Comparison of ENCODE assay signal across 8 cellular contexts in genomic region chr17:6069611-6070279, GRCh38. TPM values are rescaled to one million over a fixed set of nuclear protein-coding genes. Genes with fewer than 3 reads are reported as not detected.
A peak's percentile ranks its signal among the peaks of the same experiment; 100 is the strongest.
DNase-seq lines count a peak whose midpoint lies in the region; ATAC-seq, FAIRE-seq and TF ChIP-seq lines count a peak whose summit lies in the region.

No MANE protein-coding gene starts in this region.

- H3K9ac ChIP-seq in HepG2 (ENCODE audit: insufficient read depth, low read depth, low read length) = no peak overlapping the region

- intact Hi-C loops in activated CD4-positive, alpha-beta T cell treated with anti-CD3 and anti-CD28 coated beads for 36 hours (cut with DNase I, micrococcal nuclease) = loop anchor here (2.0 to 10.0 kb wide), 2 partner anchors 343 to 355 kb away; no protein-coding TSS in a partner anchor
- intact Hi-C loops in body of pancreas (cut with DNase I) = no loop called here
- intact Hi-C loops in HepG2 (cut with micrococcal nuclease; ENCODE audit: unreplicated experiment) = no loop called here

- no peak for TF ChIP-seq EP300 in HepG2 (IDR thresholded peaks at IDR 0.05; ENCODE audit: low read depth in 2 of 2, low read length in 2 of 2)
- no peak for TF ChIP-seq EP300 in HepG2 (CRISPR knock-in tag; IDR thresholded peaks at IDR 0.05; ENCODE audit: borderline replicate concordance)

- BruUV-seq in HepG2 (replicated peaks; lab: Mats Ljungman, UMichigan) = no TSS peak

- H3K27ac ChIP-seq in body of pancreas (no peak overlapping the region), HepG2 (ENCODE audit: extremely low read length, insufficient read depth, low read length) (no peak overlapping the region)

- DNase-seq in activated CD4-positive, alpha-beta T cell treated with anti-CD3 and anti-CD28 coated beads for 36 hours = peak; percentile 11
- DNase-seq in activated CD4-positive, alpha-beta T cell treated with anti-CD3 and anti-CD28 coated beads for 4 hours = no peak
- DNase-seq in body of pancreas (peak in 1 of 4 donors; percentile 24), HepG2 (ENCODE audit: low spot score) (no peak), superior temporal gyrus (ENCODE audit: extremely low spot score) (no peak)
- no peak for DNase-seq in stimulated activated naive B cell treated with anti-CD40 and anti-IgM and Interleukin-4, amounts not matched to agents 10 μg/mL and 1 μg/mL and 100 μg/mL, for 72 hours

- H4K20me1 ChIP-seq in HepG2 (ENCODE audit: insufficient read depth, low read length) = no peaks in the 10 kb centered on the region

- FAIRE-seq in HepG2 (lab: Jason Lieb, UNC) = no peak

- H3K9me3 Mint-ChIP-seq in activated CD4-positive, alpha-beta T cell treated with anti-CD3 and anti-CD28 coated beads for 36 hours (ENCODE audit: low read depth) = no peaks in the 10 kb centered on the region
- no peaks in the 10 kb centered on the region for H3K9me3 Mint-ChIP-seq in stimulated activated naive B cell treated with anti-CD40 and anti-IgM and Interleukin-4, amounts not matched to agents 10 μg/mL and 1 μg/mL and 100 μg/mL, for 72 hours

- H3K27me3 ChIP-seq in body of pancreas (peaks cover 0 to 3% of the 10 kb centered on the region in 2 donors), HepG2 (ENCODE audit: control insufficient read depth in 1 of 2, insufficient read depth in 2 of 2, low read length in 2 of 2) (peaks cover 4 to 40% of the 10 kb centered on the region in 2 experiments)

- TF ChIP-seq POLR2A in body of pancreas (IDR thresholded peaks at IDR 0.05) (no peak), HepG2 (IDR thresholded peaks at IDR 0.05; ENCODE audit: insufficient read depth in 1 of 2, low read depth in 2 of 2, low read length in 2 of 2) (no peak)

- peaks cover 18% of the 10 kb centered on the region for H3K4me1 ChIP-seq in body of pancreas
- peaks cover 15% of the 10 kb centered on the region for H3K4me1 ChIP-seq in HepG2 (ENCODE audit: insufficient read depth, low read length)

- H3K4me2 ChIP-seq in HepG2 (ENCODE audit: low read depth, low read length) = peak overlapping the region; percentile 53

- H3K36me3 ChIP-seq in body of pancreas (replicated peaks in 1 of 2; ENCODE audit: insufficient read depth in 1 of 2, low read depth in 2 of 2) (no peaks in the 10 kb centered on the region), HepG2 (replicated peaks in 1 of 2; ENCODE audit: control insufficient read depth in 1 of 2, insufficient read depth in 2 of 2, low read length in 2 of 2) (no peaks in the 10 kb centered on the region)

- POLR2A ChIA-PET in activated CD4-positive, alpha-beta T cell treated with anti-CD3 and anti-CD28 coated beads for 36 hours (lab: Charles Lee) = no interaction called here
- POLR2A ChIA-PET in HepG2 (lab: Yijun Ruan, JAX) = no interaction called here

- H3K4me3 ChIP-seq in body of pancreas = no peak overlapping the region
- peak overlapping the region in 1 of 3 experiments; percentile 58; a peak in 1 of 6 replicates for H3K4me3 ChIP-seq in HepG2 (replicated peaks in 1 of 3; ENCODE audit: insufficient read depth in 1 of 3, low read depth in 2 of 3, low read length in 3 of 3)

- in situ Hi-C loops in HepG2 (cut with HindIII; ENCODE audit: extremely low pct_ligation_motif_present, low pct_unique_long_range_greater_than_20kb) = no loop called here

- 6 to 7% methylated on average over 13 to 37 of the region's 38 CpGs for WGBS in body of pancreas, 2 donors
- WGBS in HepG2 (ENCODE audit: low lambda C conversion rate) = 9% methylated on average over 19 of the region's 38 CpGs

- H3K9me3 ChIP-seq in body of pancreas (no peaks in the 10 kb centered on the region), HepG2 (ENCODE audit: low read length) (no peaks in the 10 kb centered on the region)

- ATAC-seq in activated CD4-positive, alpha-beta T cell treated with anti-CD3 and anti-CD28 coated beads for 36 hours = no peak
- ATAC-seq in body of pancreas = peak; percentile 13
- peak; percentile 10 for ATAC-seq in HepG2
- peak; percentile 10 to 14 for ATAC-seq in stimulated activated naive B cell treated with anti-CD40 and anti-IgM and Interleukin-4, amounts not matched to agents 10 μg/mL and 1 μg/mL and 100 μg/mL, for 72 hours (replicated peaks)
- ATAC-seq in GM21717 (IDR thresholded peaks at IDR 0.05; ENCODE audit: unreplicated experiment) = no peak
- no peak for ATAC-seq in HG02798 (IDR thresholded peaks at IDR 0.05; ENCODE audit: poor library complexity, unreplicated experiment)

- no peak for TF ChIP-seq RAD21 in HepG2 (CRISPR knock-in tag; IDR thresholded peaks at IDR 0.05)

- peak overlapping the region; percentile 61 for H3K4me3 Mint-ChIP-seq in activated CD4-positive, alpha-beta T cell treated with anti-CD3 and anti-CD28 coated beads for 36 hours
- H3K4me3 Mint-ChIP-seq in stimulated activated naive B cell treated with anti-CD40 and anti-IgM and Interleukin-4, amounts not matched to agents 10 μg/mL and 1 μg/mL and 100 μg/mL, for 72 hours = peak overlapping the region; percentile 77 to 79

- H2AFZ ChIP-seq in HepG2 (ENCODE audit: low read length) = no peak overlapping the region

- H3K79me2 ChIP-seq in HepG2 (ENCODE audit: insufficient read depth, low read length) = no peaks in the 10 kb centered on the region

- TF ChIP-seq CTCF in body of pancreas (IDR thresholded peaks at IDR 0.05) = no peak
- TF ChIP-seq CTCF in HepG2 (CRISPR knock-in tag; IDR thresholded peaks at IDR 0.05) = no peak

- peaks cover 10% of the 10 kb centered on the region for H3K4me1 Mint-ChIP-seq in activated CD4-positive, alpha-beta T cell treated with anti-CD3 and anti-CD28 coated beads for 36 hours
- peaks cover 12 to 13% of the 10 kb centered on the region in 2 donors for H3K4me1 Mint-ChIP-seq in stimulated activated naive B cell treated with anti-CD40 and anti-IgM and Interleukin-4, amounts not matched to agents 10 μg/mL and 1 μg/mL and 100 μg/mL, for 72 hours

- H3K27me3 Mint-ChIP-seq in activated CD4-positive, alpha-beta T cell treated with anti-CD3 and anti-CD28 coated beads for 36 hours = peaks cover 55% of the 10 kb centered on the region
- peaks cover 61 to 77% of the 10 kb centered on the region in 2 donors for H3K27me3 Mint-ChIP-seq in stimulated activated naive B cell treated with anti-CD40 and anti-IgM and Interleukin-4, amounts not matched to agents 10 μg/mL and 1 μg/mL and 100 μg/mL, for 72 hours

- CTCF ChIA-PET in activated CD4-positive, alpha-beta T cell treated with anti-CD3 and anti-CD28 coated beads for 36 hours (lab: Charles Lee) = interaction anchor here (0.7 to 1.9 kb wide), 3 partner anchors 11 to 542 kb away, joined by 3 to 8 read pairs (median 5); no protein-coding TSS in a partner anchor
- CTCF ChIA-PET in HepG2 (lab: Yijun Ruan, JAX; ENCODE audit: low intra/inter-chr PET ratio, low total read pairs) = no interaction called here

- no peak overlapping the region for H3K27ac Mint-ChIP-seq in activated CD4-positive, alpha-beta T cell treated with anti-CD3 and anti-CD28 coated beads for 36 hours
- peak overlapping the region; percentile 33 for H3K27ac Mint-ChIP-seq in stimulated activated naive B cell treated with anti-CD40 and anti-IgM and Interleukin-4, amounts not matched to agents 10 μg/mL and 1 μg/mL and 100 μg/mL, for 72 hours

- H3K36me3 Mint-ChIP-seq in activated CD4-positive, alpha-beta T cell treated with anti-CD3 and anti-CD28 coated beads for 36 hours (ENCODE audit: low read depth) = no peaks in the 10 kb centered on the region
- H3K36me3 Mint-ChIP-seq in stimulated activated naive B cell treated with anti-CD40 and anti-IgM and Interleukin-4, amounts not matched to agents 10 μg/mL and 1 μg/mL and 100 μg/mL, for 72 hours = peaks cover 0 to 3% of the 10 kb centered on the region in 2 donors

RNA-seq across cellular contexts. Expression of gene WSCD1, which starts 0.4 kb away (rescaled TPM):
- total RNA-seq in activated CD4-positive, alpha-beta T cell treated with anti-CD3 and anti-CD28 coated beads for 36 hours = under 1 TPM; 0.04 to 0.16 TPM
- total RNA-seq in body of pancreas (1 to 10 TPM; 1.8 to 3.0 TPM), HepG2 (2016; rRNA removed; fragmentation: Illumina TruSeq; extraction: Trizol) (2.2 and 2.7 TPM in 2 replicates)
- total RNA-seq in HepG2 (2016; cell fraction: cytosol; rRNA removed; fragmentation: Illumina TruSeq; extraction: Trizol; ENCODE audit: low read depth) = 1.3 and 1.5 TPM in 2 replicates
- 2.3 and 2.6 TPM in 2 replicates for total RNA-seq in HepG2 (2016; cell fraction: insoluble cytoplasmic fraction; rRNA removed; fragmentation: Illumina TruSeq; extraction: Trizol)
- 3.8 TPM in 2 replicates for total RNA-seq in HepG2 (2016; cell fraction: membrane; rRNA removed; fragmentation: Illumina TruSeq; extraction: Trizol)
- total RNA-seq in HepG2 (2016; cell fraction: nucleus; rRNA removed; fragmentation: Illumina TruSeq; extraction: Trizol) = 1.4 and 1.6 TPM in 2 replicates
- 0.24 and 0.50 TPM in 2 replicates for polyA plus RNA-seq in HepG2 (2011; rRNA removed)
- 0.60 and 0.71 TPM in 2 replicates for polyA plus RNA-seq in HepG2 (2011; cell fraction: cytosol; rRNA removed)
- polyA plus RNA-seq in HepG2 (2011; cell fraction: nucleus; rRNA removed) = 0.48 and 0.57 TPM in 2 replicates
- 0.43 and 0.65 TPM in 2 replicates for polyA plus RNA-seq in HepG2 (2012)
- polyA plus RNA-seq in HepG2 (2016; cell fraction: cytosol; fragmentation: Illumina TruSeq; extraction: Trizol; ENCODE audit: low read depth) = 1.2 and 1.5 TPM in 2 replicates
- 2.5 and 3.8 TPM in 2 replicates for polyA plus RNA-seq in HepG2 (2016; cell fraction: insoluble cytoplasmic fraction; fragmentation: Illumina TruSeq; extraction: Trizol; ENCODE audit: low read depth)
- polyA plus RNA-seq in HepG2 (2016; cell fraction: membrane; fragmentation: Illumina TruSeq; extraction: Trizol; ENCODE audit: low read depth) = 2.6 and 3.4 TPM in 2 replicates
- polyA plus RNA-seq in HepG2 (2016; cell fraction: nucleus; fragmentation: Illumina TruSeq; extraction: Trizol; ENCODE audit: insufficient read depth, low read depth) = 2.0 and 2.1 TPM in 2 replicates
- 1.2 TPM in 1 of 2 replicates, not detected in the other for polyA minus RNA-seq in HepG2 (2011; rRNA and poly(A)+ RNA removed; ENCODE audit: low replicate concordance)
- polyA minus RNA-seq in HepG2 (2011; cell fraction: cytosol; rRNA and poly(A)+ RNA removed) = 0.69 and 0.70 TPM in 2 replicates
- 0.12 and 0.13 TPM in 2 replicates for polyA minus RNA-seq in HepG2 (2011; cell fraction: nucleus; rRNA and poly(A)+ RNA removed)

Comparison
In these comparisons a context has a peak if more than half of its experiments do, and no peak if none do; other contexts are left out.
1. ATAC-seq: peak in body of pancreas (single experiment), HepG2 (single experiment) and stimulated activated naive B cell treated with anti-CD40 and anti-IgM and Interleukin-4, amounts not matched to agents 10 μg/mL and 1 μg/mL and 100 μg/mL, for 72 hours (2 of 2); none in activated CD4-positive, alpha-beta T cell treated with anti-CD3 and anti-CD28 coated beads for 36 hours (single experiment), GM21717 (single experiment) and HG02798 (single experiment).
2. intact Hi-C loops: an anchor here in activated CD4-positive, alpha-beta T cell treated with anti-CD3 and anti-CD28 coated beads for 36 hours (2.0 to 10.0 kb wide); none called in body of pancreas and HepG2.